In the genomic region with DNA sequence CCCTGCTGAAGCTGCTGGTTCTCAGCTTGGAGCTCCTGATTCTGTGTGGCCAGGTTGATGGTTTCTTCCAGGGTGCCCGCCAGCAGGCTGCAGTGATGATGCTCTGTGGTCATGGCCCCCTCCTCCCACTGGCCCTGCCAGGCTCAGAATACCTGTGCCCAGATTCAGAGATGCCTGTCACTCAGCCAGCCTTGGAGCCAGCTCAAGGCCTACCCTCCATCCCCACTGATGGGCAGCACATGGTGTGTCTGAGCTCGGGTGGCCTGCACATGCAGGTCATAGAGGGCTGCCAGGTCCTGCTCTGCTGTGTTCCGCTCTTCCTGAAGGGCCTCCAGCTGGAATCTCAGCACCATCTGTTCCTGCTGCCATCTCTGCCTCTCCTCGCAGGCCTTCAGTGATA, we compare ENCODE assay signal across 13 cellular contexts. TPM values are rescaled to one million over a fixed set of nuclear protein-coding genes. Genes with fewer than 3 reads are reported as not detected.
DNase-seq lines count a peak whose midpoint lies in the region; ATAC-seq and TF ChIP-seq lines count a peak whose summit lies in the region.
"Had no signal": no experiment of that assay in that cellular context is flagged by ENCODE, and none has a peak within 500 bp of the region (broad histone marks: within the 10 kb centered on the region; RNA-seq: fewer than 3 reads in every experiment).

No MANE protein-coding gene starts in this region.

- H3K4me1 ChIP-seq in colonic mucosa (peaks cover 5% of the 10 kb centered on the region), psoas muscle (peaks cover 73% of the 10 kb centered on the region)

- WGBS in psoas muscle, 3 donors, result 39 to 51% (median 44%) methylated on average over 4 of the region's 4 CpGs

- H3K4me3 Mint-ChIP-seq in CD14-positive monocyte, result no peak overlapping the region

- peaks cover 2% of the 10 kb centered on the region in 3 donors for H3K27me3 Mint-ChIP-seq in CD14-positive monocyte (ENCODE audit: low read depth in 3 of 3)
- H3K27me3 Mint-ChIP-seq: progenitor cell of endocrine pancreas had no signal

- peak overlapping the region; percentile 0 for H3K27ac ChIP-seq in colonic mucosa
- H3K27ac ChIP-seq in psoas muscle, result peak overlapping the region; percentile 97

- intact Hi-C loops in CD14-positive monocyte (cut with micrococcal nuclease), result no loop called here
- intact Hi-C loops in colonic mucosa (cut with DNase I), result no loop called here
- intact Hi-C loops in psoas muscle (cut with DNase I), result loop anchor here in 1 of 2 donors (10.0 kb wide), 1 partner anchor 165 kb away; no protein-coding TSS in a partner anchor

- H3K9ac ChIP-seq in colonic mucosa (ENCODE audit: low read depth in 2 of 2, low read length in 2 of 2), result no peak overlapping the region

- peaks cover 0 to 2% (median 0%) of the 10 kb centered on the region in 7 donors for H3K9me3 Mint-ChIP-seq in CD14-positive monocyte

- no peak for DNase-seq in CD14-positive monocyte (ENCODE audit: low spot score)
- DNase-seq in H7, result peak; percentile 4
- DNase-seq in colonic mucosa, result no peak
- peak in 1 of 2 donors; percentile 58 for DNase-seq in psoas muscle
- DNase-seq in AG08396 (ENCODE audit: low spot score), result no peak
- DNase-seq in NCI-H446 (lab: John Stamatoyannopoulos, UW), result no peak
- DNase-seq in Ammon's horn (ENCODE audit: low spot score), result no peak
- DNase-seq: activated gamma-delta T cell; effector CD4-positive, alpha-beta T cell; MG63 had no signal

- H3K36me3 ChIP-seq in H7 (replicated peaks; ENCODE audit: control insufficient read depth, insufficient read depth, low read length), result peaks cover 7% of the 10 kb centered on the region
- H3K36me3 ChIP-seq in colonic mucosa, result peaks cover 8% of the 10 kb centered on the region
- peaks cover 7 to 32% of the 10 kb centered on the region in 2 donors for H3K36me3 ChIP-seq in psoas muscle (ENCODE audit: insufficient read depth in 1 of 2, low read depth in 1 of 2)

- H3K9me3 ChIP-seq in colonic mucosa (no peaks in the 10 kb centered on the region), psoas muscle (no peaks in the 10 kb centered on the region)
- H3K9me3 ChIP-seq: MG63 had no signal

- peaks cover 55% of the 10 kb centered on the region for H3K4me1 Mint-ChIP-seq in CD14-positive monocyte

- no peak for TF ChIP-seq CTCF in CD14-positive monocyte (IDR thresholded peaks at IDR 0.05)
- TF ChIP-seq CTCF in colonic mucosa (IDR thresholded peaks at IDR 0.05), result no peak
- no peak for TF ChIP-seq CTCF in psoas muscle (IDR thresholded peaks at IDR 0.05)

- no peak overlapping the region for H3K4me3 ChIP-seq in H7 (ENCODE audit: insufficient read depth, low read depth, low read length)
- no peak overlapping the region for H3K4me3 ChIP-seq in colonic mucosa
- H3K4me3 ChIP-seq in psoas muscle, result peak overlapping the region; percentile 34
- H3K4me3 ChIP-seq: lung, MG63 had no signal

- H3K27ac Mint-ChIP-seq in CD14-positive monocyte, result peak overlapping the region; percentile 73 to 98 (median 97)
- H3K27ac Mint-ChIP-seq: progenitor cell of endocrine pancreas had no signal

- H3K36me3 Mint-ChIP-seq in CD14-positive monocyte, result peaks cover 47 to 75% of the 10 kb centered on the region in 2 donors

- H3K27me3 ChIP-seq in H7 (ENCODE audit: control insufficient read depth, insufficient read depth, low read length) (no peaks in the 10 kb centered on the region), colonic mucosa (no peaks in the 10 kb centered on the region), psoas muscle (ENCODE audit: insufficient read depth in 3 of 3, low read length in 2 of 3) (no peaks in the 10 kb centered on the region)
- H3K27me3 ChIP-seq: MG63 had no signal

- ATAC-seq in psoas muscle, result peak; percentile 39 to 57 (median 52)
- no peak for ATAC-seq in GM19328 (IDR thresholded peaks at IDR 0.05; ENCODE audit: unreplicated experiment)

RNA-seq across cellular contexts. Expression of a gene that starts 5.4 kb away (rescaled TPM):
- polyA plus RNA-seq in CD14-positive monocyte (10 to 100 TPM; 44.0 to 67.1 TPM), psoas muscle (100 to 1,000 TPM in 1 of 3 donors, 10 to 100 TPM in 2; 49.9 to 149 (median 99.6) TPM)
- 22.6 and 31.7 TPM in 2 replicates for total RNA-seq in H7 (2014; rRNA removed; shearing (Covaris generic))
- total RNA-seq in colonic mucosa (100 to 1,000 TPM in 1 of 2 donors, 10 to 100 TPM in 1; 78.1 to 129 TPM), psoas muscle (100 to 1,000 TPM in 3 of 4 donors, 10 to 100 TPM in 1; 95.7 to 129 (median 117) TPM)

RNA-seq across cellular contexts. Expression of a gene that starts 5.7 kb away (rescaled TPM):
- polyA plus RNA-seq in CD14-positive monocyte, result 1 to 10 TPM; 4.9 to 7.4 TPM
- 9.2 and 24.0 TPM in 2 replicates for total RNA-seq in H7 (2014; rRNA removed; shearing (Covaris generic))
- total RNA-seq in colonic mucosa, result 10 to 100 TPM; 11.0 to 17.0 TPM
- total RNA-seq in psoas muscle, result 10 to 100 TPM in 3 of 4 donors, 1 to 10 TPM in 1; 9.5 to 25.4 (median 16.4) TPM
- polyA plus RNA-seq in psoas muscle, result 1 to 10 TPM; 4.3 to 7.6 (median 6.6) TPM

RNA-seq across cellular contexts. Expression of a gene that starts 12.8 kb away (rescaled TPM):
- polyA plus RNA-seq in CD14-positive monocyte (10 to 100 TPM; 72.4 to 80.8 TPM), psoas muscle (10 to 100 TPM; 36.9 to 78.0 (median 58.6) TPM)
- total RNA-seq in H7 (2014; rRNA removed; shearing (Covaris generic)), result 26.7 and 36.4 TPM in 2 replicates
- total RNA-seq in colonic mucosa (10 to 100 TPM; 24.5 to 34.1 TPM), psoas muscle (10 to 100 TPM; 33.4 to 58.5 (median 37.6) TPM)

RNA-seq across cellular contexts. Expression of a gene that starts 22.6 kb away (rescaled TPM):
- polyA plus RNA-seq in CD14-positive monocyte, result 10 to 100 TPM; 41.9 to 46.0 TPM
- 0.28 and 2.2 TPM in 2 replicates for total RNA-seq in H7 (2014; rRNA removed; shearing (Covaris generic))
- 10 to 100 TPM; 13.5 to 13.8 TPM for total RNA-seq in colonic mucosa
- 100 to 1,000 TPM in 1 of 4 donors, 10 to 100 TPM in 3; 31.7 to 116 (median 40.5) TPM for total RNA-seq in psoas muscle
- 10 to 100 TPM; 43.8 to 81.8 (median 64.2) TPM for polyA plus RNA-seq in psoas muscle
